Comparison of ENCODE assay signal across 1 cellular context in genomic region chr5:176652136-176652535, GRCh38.
TF ChIP-seq lines count a peak whose summit lies in the region.

No MANE protein-coding gene starts in this region.

TF ChIP-seq in HEK293, 187 proteins besides CTCF, POLR2A, EP300 and RAD21 (continued from another document):
- no peak for TF ChIP-seq ZNF639 (tag by site-specific recombination; IDR thresholded peaks at IDR 0.05)
- no peak for TF ChIP-seq GLIS2 (tag by site-specific recombination; IDR thresholded peaks at IDR 0.05)
- TF ChIP-seq REPIN1 (tag by site-specific recombination; IDR thresholded peaks at IDR 0.05; ENCODE audit: low read depth) = no peak
- peak; percentile 51 for TF ChIP-seq SP2 (tag by site-specific recombination; IDR thresholded peaks at IDR 0.05)
